ENCODE assay signal across 25 cellular contexts in genomic region chr11:119798656-119799055, GRCh38.
"Had no signal": no experiment of that assay in that cellular context is flagged by ENCODE, and none has a peak within 500 bp of the region (broad histone marks: within the 10 kb centered on the region; RNA-seq: fewer than 3 reads in every experiment).

No MANE protein-coding gene starts in this region.

- H3K27ac ChIP-seq: neutrophil, pancreas, psoas muscle, right lobe of liver, sigmoid colon, stomach, thoracic aorta, thyroid gland, tibial nerve, upper lobe of left lung, uterus had no signal

- H3K36me3 Mint-ChIP-seq: naive B cell; naive thymus-derived CD8-positive, alpha-beta T cell; stimulated activated naive B cell treated with anti-CD40 and anti-IgM and Interleukin-4, amounts not matched to agents 10 μg/mL and 1 μg/mL and 100 μg/mL, for 72 hours had no signal

- DNase-seq: naive B cell; naive thymus-derived CD8-positive, alpha-beta T cell; nucleus accumbens; psoas muscle; right cardiac atrium; right lobe of liver; sigmoid colon; stimulated activated CD4-positive, alpha-beta T cell treated with anti-CD3 and anti-CD28 coated beads, Interleukin-12 subunit alpha, Interleukin-12 subunit beta, amount 100 ng/mL, for 4 hours; stimulated activated CD4-positive, alpha-beta T cell treated with anti-CD3 and anti-CD28 coated beads, Interleukin-1b, Interleukin-23, amount 100 ng/mL, for 48 hours; stimulated activated CD4-positive, alpha-beta T cell treated with anti-CD3 and anti-CD28 coated beads, Interleukin-4, amount 100 ng/mL, for 1 hour; stimulated activated CD4-positive, alpha-beta T cell treated with anti-CD3 and anti-CD28 coated beads, Interleukin-4, amount 100 ng/mL, for 4 hours; stimulated activated CD8-positive, alpha-beta memory T cell treated with anti-CD3 and anti-CD28 coated beads, Interleukin-4, amount 100 ng/mL, for 48 hours; stimulated activated naive B cell treated with anti-CD40 and anti-IgM and Interleukin-4, amounts not matched to agents 10 μg/mL and 1 μg/mL and 100 μg/mL, for 72 hours; stimulated activated naive CD4-positive, alpha-beta T cell treated with Interleukin-2 at 50 U/mL for 16 hours; stomach; thyroid gland; upper lobe of left lung; uterus had no signal

- H3K4me1 ChIP-seq: pancreas, psoas muscle, right lobe of liver, sigmoid colon, stomach, thyroid gland, upper lobe of left lung, uterus had no signal

- H3K27me3 ChIP-seq: pancreas, right lobe of liver, thyroid gland, tibial nerve, upper lobe of left lung, uterus had no signal

- H3K4me3 Mint-ChIP-seq: naive thymus-derived CD8-positive, alpha-beta T cell; nephron; stimulated activated naive B cell treated with anti-CD40 and anti-IgM and Interleukin-4, amounts not matched to agents 10 μg/mL and 1 μg/mL and 100 μg/mL, for 72 hours; stimulated activated naive CD8-positive, alpha-beta T cell treated with anti-CD3 and anti-CD28 coated beads, Interleukin-15, Interleukin-2, amounts not matched to agents 100 ng/mL and 50 ng/mL, for 24 hours had no signal

- H3K4me3 ChIP-seq: pancreas, psoas muscle, right lobe of liver, sigmoid colon, stomach, thoracic aorta, thyroid gland, tibial nerve, upper lobe of left lung, uterus had no signal

- ATAC-seq: naive thymus-derived CD8-positive, alpha-beta T cell; pancreas; psoas muscle; right cardiac atrium; right lobe of liver; stimulated activated naive B cell treated with anti-CD40 and anti-IgM and Interleukin-4, amounts not matched to agents 10 μg/mL and 1 μg/mL and 100 μg/mL, for 72 hours had no signal

- H3K36me3 ChIP-seq: neutrophil, pancreas, right lobe of liver, sigmoid colon, stomach, thoracic aorta, thyroid gland, tibial nerve, upper lobe of left lung, uterus had no signal

- H3K4me1 Mint-ChIP-seq: naive B cell; naive thymus-derived CD8-positive, alpha-beta T cell; stimulated activated naive B cell treated with anti-CD40 and anti-IgM and Interleukin-4, amounts not matched to agents 10 μg/mL and 1 μg/mL and 100 μg/mL, for 72 hours had no signal

- H3K9me3 Mint-ChIP-seq: naive B cell; naive thymus-derived CD8-positive, alpha-beta T cell; nephron; stimulated activated naive B cell treated with anti-CD40 and anti-IgM and Interleukin-4, amounts not matched to agents 10 μg/mL and 1 μg/mL and 100 μg/mL, for 72 hours; stimulated activated naive CD8-positive, alpha-beta T cell treated with anti-CD3 and anti-CD28 coated beads, Interleukin-15, Interleukin-2, amounts not matched to agents 100 ng/mL and 50 ng/mL, for 24 hours had no signal

- H3K9me3 ChIP-seq: neutrophil, pancreas, psoas muscle, right lobe of liver, sigmoid colon, stomach, thoracic aorta, thyroid gland, tibial nerve, upper lobe of left lung, uterus had no signal

- H3K27ac Mint-ChIP-seq: naive B cell; naive thymus-derived CD8-positive, alpha-beta T cell; nephron; progenitor cell of endocrine pancreas; stimulated activated naive B cell treated with anti-CD40 and anti-IgM and Interleukin-4, amounts not matched to agents 10 μg/mL and 1 μg/mL and 100 μg/mL, for 72 hours; stimulated activated naive CD8-positive, alpha-beta T cell treated with anti-CD3 and anti-CD28 coated beads, Interleukin-15, Interleukin-2, amounts not matched to agents 100 ng/mL and 50 ng/mL, for 24 hours had no signal
